In genomic region chr20:12294684-12295083, GRCh38 we compare ENCODE assay signal across 9 cellular contexts.
"Had no signal": no experiment of that assay in that cellular context is flagged by ENCODE, and none has a peak within 500 bp of the region (broad histone marks: within the 10 kb centered on the region; RNA-seq: fewer than 3 reads in every experiment).

No MANE protein-coding gene starts in this region.

- H3K27me3 Mint-ChIP-seq: IgD-negative memory B cell had no signal

- H2AFZ ChIP-seq: GM23248 had no signal

- H3K4me3 Mint-ChIP-seq: HFFc6, IgD-negative memory B cell had no signal

- H3K4me1 ChIP-seq: HAP-1 had no signal

- H3K36me3 ChIP-seq: HAP-1 had no signal

- H3K27ac ChIP-seq: GM23248, HL-60 had no signal

- H3K36me3 Mint-ChIP-seq: IgD-negative memory B cell had no signal

- H3K9me3 ChIP-seq: HAP-1 had no signal

- ATAC-seq: HCT116, HepG2 had no signal

- DNase-seq: GM23248, GOT3, H7, HFFc6 had no signal

- H3K4me3 ChIP-seq: GM23248, HAP-1 had no signal

- H3K9ac ChIP-seq: GM23248 had no signal

- H3K27ac Mint-ChIP-seq: HFFc6, IgD-negative memory B cell had no signal
